Comparison of ENCODE assay signal across 1 cellular context in the genomic region with DNA sequence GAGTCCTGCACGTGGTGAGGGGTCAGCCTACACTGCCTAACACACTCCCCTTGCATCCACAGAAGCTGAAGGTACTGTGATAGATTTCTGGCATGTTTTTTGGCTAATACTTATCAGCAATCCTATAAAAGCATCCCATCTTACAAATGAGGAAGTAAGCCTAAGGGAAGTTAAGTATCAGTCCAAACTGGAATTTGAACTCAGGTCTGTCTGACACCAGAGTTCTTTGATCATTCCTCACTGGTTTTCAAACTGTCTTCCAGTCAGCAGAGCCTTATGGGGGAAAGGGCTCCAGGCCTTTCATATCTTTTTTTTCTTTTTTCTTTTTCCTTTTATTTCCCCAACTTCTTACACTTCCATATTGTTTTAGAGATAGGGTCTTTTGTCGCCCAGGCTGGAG.
TF ChIP-seq lines count a peak whose summit lies in the region.

No MANE protein-coding gene starts in this region.

TF ChIP-seq in liver, 16 proteins besides CTCF, POLR2A, EP300 and RAD21:
- TF ChIP-seq YY1 (IDR thresholded peaks at IDR 0.05) (no peak), EGR1 (IDR thresholded peaks at IDR 0.05; ENCODE audit: low read depth in 2 of 2) (no peak), SP1 (IDR thresholded peaks at IDR 0.05) (no peak), HNF4A (conservative IDR thresholded peaks at IDR 0.05) (no peak), TAF1 (conservative IDR thresholded peaks at IDR 0.05) (no peak)
